12 cellular contexts compared by ENCODE assay signal in the genomic region with DNA sequence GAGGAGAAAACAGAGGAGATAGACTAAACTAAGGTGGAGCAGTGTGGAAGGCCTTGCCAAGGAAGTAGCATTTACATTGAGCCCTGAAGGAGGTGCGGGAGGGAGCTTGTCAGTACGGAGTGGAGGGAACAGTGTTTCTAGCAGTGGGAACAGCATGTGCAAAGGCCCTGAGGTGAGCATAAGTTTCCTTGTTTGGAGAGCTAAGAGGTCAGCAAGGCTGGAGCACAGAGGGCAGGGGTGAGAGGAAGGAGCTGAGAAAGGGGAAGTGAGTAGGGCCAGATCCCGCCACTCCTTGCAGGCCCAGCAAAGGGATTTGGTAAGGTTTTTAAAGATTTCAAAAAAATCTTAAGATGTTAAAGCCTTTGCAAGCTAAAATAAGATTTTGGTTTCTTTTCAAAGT.
"Had no signal": no experiment of that assay in that cellular context is flagged by ENCODE, and none has a peak within 500 bp of the region (broad histone marks: within the 10 kb centered on the region; RNA-seq: fewer than 3 reads in every experiment).

No MANE protein-coding gene starts in this region.

- DNase-seq: activated CD4-positive, alpha-beta T cell treated with anti-CD3 and anti-CD28 coated beads for 1 hour; activated CD4-positive, alpha-beta T cell treated with anti-CD3 and anti-CD28 coated beads, Interleukin-2, amount 50 U/mL, for 48 hours; activated gamma-delta T cell; activated T-cell treated with anti-CD3 and anti-CD28 coated beads, Interleukin-2, amount 50 U/mL, for 48 hours; foreskin melanocyte; mesendoderm; nephron progenitor cell; stimulated activated CD4-positive, alpha-beta T cell treated with anti-CD3 and anti-CD28 coated beads, Interleukin-15, amount 100 ng/mL, for 24 hours; stimulated activated CD4-positive, alpha-beta T cell treated with anti-CD3 and anti-CD28 coated beads, Interleukin-4, amount 100 ng/mL, for 24 hours had no signal

- H3K27ac Mint-ChIP-seq: activated naive CD8-positive, alpha-beta T cell; nephron progenitor cell; stimulated activated naive CD8-positive, alpha-beta T cell treated with anti-CD3 and anti-CD28 coated beads, Interleukin-15, Interleukin-2, amounts not matched to agents 100 ng/mL and 50 ng/mL, for 24 hours; T-helper 2 cell treated with Interferon-gamma antibody and Interleukin-4, amounts not matched to agents 5 μg/mL and 100 μg/mL, for 36 hours had no signal

- H3K4me3 Mint-ChIP-seq: activated naive CD8-positive, alpha-beta T cell; nephron progenitor cell; stimulated activated naive CD8-positive, alpha-beta T cell treated with anti-CD3 and anti-CD28 coated beads, Interleukin-15, Interleukin-2, amounts not matched to agents 100 ng/mL and 50 ng/mL, for 24 hours; T-helper 2 cell treated with Interferon-gamma antibody and Interleukin-4, amounts not matched to agents 5 μg/mL and 100 μg/mL, for 36 hours had no signal

- H3K9me3 Mint-ChIP-seq: nephron progenitor cell; stimulated activated naive CD8-positive, alpha-beta T cell treated with anti-CD3 and anti-CD28 coated beads, Interleukin-15, Interleukin-2, amounts not matched to agents 100 ng/mL and 50 ng/mL, for 24 hours; T-helper 2 cell treated with Interferon-gamma antibody and Interleukin-4, amounts not matched to agents 5 μg/mL and 100 μg/mL, for 36 hours had no signal

- H3K36me3 Mint-ChIP-seq: activated naive CD8-positive, alpha-beta T cell had no signal
